ENCODE assay signal across 1 cellular context in genomic region chr15:41334293-41335120, GRCh38.
TF ChIP-seq lines count a peak whose summit lies in the region.

No MANE protein-coding gene starts in this region.

TF ChIP-seq in K562, 482 proteins besides CTCF, POLR2A, EP300 and RAD21 (continued from another document and continues in another):
- TF ChIP-seq USF1 (CRISPR knock-in tag; IDR thresholded peaks at IDR 0.05) (no peak), JUN (IDR thresholded peaks at IDR 0.05; ENCODE audit: borderline replicate concordance, low read depth, low read length) (no peak), JUN (CRISPR knock-in tag; IDR thresholded peaks at IDR 0.05; ENCODE audit: borderline replicate concordance) (no peak), PHTF2 (CRISPR knock-in tag; IDR thresholded peaks at IDR 0.05) (no peak), ZFP91 (CRISPR knock-in tag; IDR thresholded peaks at IDR 0.05) (no peak), FOXK2 (conservative IDR thresholded peaks at IDR 0.05 in 1 of 2, IDR thresholded peaks at IDR 0.05 in 1 of 2; ENCODE audit: low read depth in 2 of 2) (no peak), ZNF354B (CRISPR knock-in tag; IDR thresholded peaks at IDR 0.05) (no peak), PCBP2 (IDR thresholded peaks at IDR 0.05; ENCODE audit: low read depth, low read length, poor library complexity, severe bottlenecking) (no peak), MTA2 (IDR thresholded peaks at IDR 0.05; ENCODE audit: low read depth) (peak; percentile 41; the same call in 1 of the 2 replicates), TAF9B (IDR thresholded peaks at IDR 0.05; ENCODE audit: partially characterized antibody) (no peak), KHSRP (IDR thresholded peaks at IDR 0.05) (no peak; the same call in 1 of the 2 replicates), ZNF318 (IDR thresholded peaks at IDR 0.05; ENCODE audit: borderline replicate concordance in 1 of 2, low read depth in 1 of 2) (no peak), GATAD2A (IDR thresholded peaks at IDR 0.05) (0 out of 2 replicates have a peak, but pooled peaks have one; percentile 62), IFI16 (CRISPR knock-in tag; IDR thresholded peaks at IDR 0.05) (no peak), ZNF507 (tag; conservative IDR thresholded peaks at IDR 0.05) (no peak), ADNP (tag; IDR thresholded peaks at IDR 0.05) (peak; percentile 59; the same call in 1 of the 2 replicates), ZBTB11 (CRISPR knock-in tag; IDR thresholded peaks at IDR 0.05) (0 out of 6 replicates have a peak, but pooled peaks of 1 of the 3 experiments have one; percentile 37), ZNF431 (CRISPR knock-in tag; IDR thresholded peaks at IDR 0.05) (no peak), ZBTB12 (CRISPR knock-in tag; IDR thresholded peaks at IDR 0.05) (no peak), ZNF212 (CRISPR knock-in tag; IDR thresholded peaks at IDR 0.05) (no peak), MAFK (IDR thresholded peaks at IDR 0.05; ENCODE audit: low read length) (no peak), BCOR (IDR thresholded peaks at IDR 0.05) (peak; percentile 81), UBTF (IDR thresholded peaks at IDR 0.05; ENCODE audit: borderline replicate concordance in 1 of 2, low read depth in 2 of 2, low read length in 2 of 2) (no peak), SRSF1 (IDR thresholded peaks at IDR 0.05; ENCODE audit: low read depth, low read length) (no peak), GTF3C2 (IDR thresholded peaks at IDR 0.05; ENCODE audit: borderline replicate concordance, extremely low read depth, insufficient read length) (no peak), PHF8 (IDR thresholded peaks at IDR 0.05; ENCODE audit: borderline replicate concordance, low read length) (no peak), SREBF2 (CRISPR knock-in tag; IDR thresholded peaks at IDR 0.05) (no peak), BDP1 (IDR thresholded peaks at IDR 0.05; ENCODE audit: insufficient read depth, insufficient read length) (no peak), ZNF224 (CRISPR knock-in tag; IDR thresholded peaks at IDR 0.05) (no peak), SMAD4 (CRISPR knock-in tag; conservative IDR thresholded peaks at IDR 0.05) (0 out of 2 replicates have a peak, but pooled peaks have one; percentile 6), CREB5 (CRISPR knock-in tag; IDR thresholded peaks at IDR 0.05) (no peak), SIX5 (IDR thresholded peaks at IDR 0.05; ENCODE audit: borderline replicate concordance in 1 of 2, insufficient read depth in 1 of 2, low read depth in 1 of 2, low read length in 2 of 2) (no peak), ZNF232 (CRISPR knock-in tag; IDR thresholded peaks at IDR 0.05) (no peak), PML (IDR thresholded peaks at IDR 0.05; ENCODE audit: low read length) (peak; percentile 49; the same call in 1 of the 2 replicates), KLF6 (CRISPR knock-in tag; IDR thresholded peaks at IDR 0.05; ENCODE audit: borderline replicate concordance) (no peak)
